In the genomic region with DNA sequence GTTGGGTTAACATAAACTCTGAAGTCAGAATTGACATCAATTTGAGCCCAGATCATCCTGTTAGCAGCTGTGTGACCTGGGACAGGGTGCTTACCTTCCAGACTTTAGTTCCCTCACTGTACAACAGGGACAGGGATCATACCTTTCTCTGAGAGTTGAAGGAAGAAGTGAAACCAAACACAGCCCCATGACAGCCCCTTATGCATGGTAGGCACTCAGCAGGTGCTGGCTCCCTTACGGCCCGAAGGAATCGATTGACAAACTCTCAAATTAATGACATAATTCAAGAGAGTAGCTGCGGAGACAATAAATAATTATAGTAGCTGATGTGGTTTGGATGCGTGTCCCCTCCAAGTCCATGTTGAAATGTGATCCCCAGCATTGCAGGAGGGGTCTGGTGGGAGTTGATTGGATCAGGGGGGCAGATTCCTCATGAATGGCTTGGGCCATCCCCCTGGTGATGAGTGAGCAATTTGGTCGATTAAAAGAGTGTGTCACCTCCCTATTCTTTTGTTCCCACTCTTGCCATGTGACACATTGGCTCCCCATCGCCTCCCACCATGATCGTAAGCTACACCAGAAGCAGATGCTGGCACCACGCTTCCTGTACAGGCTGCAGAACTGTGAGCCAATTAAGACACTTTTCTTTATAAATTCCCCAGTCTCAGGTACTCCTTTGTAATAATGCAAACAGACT, we compare ENCODE assay signal across 1 cellular context.
TF ChIP-seq lines count a peak whose summit lies in the region.

No MANE protein-coding gene starts in this region.

TF ChIP-seq in WTC11, 78 proteins besides CTCF, POLR2A, EP300 and RAD21 (continued from another document):
- TF ChIP-seq ZNF281 (CRISPR knock-in tag; IDR thresholded peaks at IDR 0.05) (no peak), SMAD4 (CRISPR knock-in tag; IDR thresholded peaks at IDR 0.05) (no peak), ZNF263 (CRISPR knock-in tag; IDR thresholded peaks at IDR 0.05; ENCODE audit: low read depth) (no peak), NR1H2 (CRISPR knock-in tag; IDR thresholded peaks at IDR 0.05) (no peak), ETV6 (CRISPR knock-in tag; IDR thresholded peaks at IDR 0.05) (no peak), NFE2L1 (CRISPR knock-in tag; IDR thresholded peaks at IDR 0.05) (no peak), ZNF138 (CRISPR knock-in tag; conservative IDR thresholded peaks at IDR 0.05) (no peak), ATF3 (CRISPR knock-in tag; conservative IDR thresholded peaks at IDR 0.05) (no peak)
- TF ChIP-seq, protein P1, sequence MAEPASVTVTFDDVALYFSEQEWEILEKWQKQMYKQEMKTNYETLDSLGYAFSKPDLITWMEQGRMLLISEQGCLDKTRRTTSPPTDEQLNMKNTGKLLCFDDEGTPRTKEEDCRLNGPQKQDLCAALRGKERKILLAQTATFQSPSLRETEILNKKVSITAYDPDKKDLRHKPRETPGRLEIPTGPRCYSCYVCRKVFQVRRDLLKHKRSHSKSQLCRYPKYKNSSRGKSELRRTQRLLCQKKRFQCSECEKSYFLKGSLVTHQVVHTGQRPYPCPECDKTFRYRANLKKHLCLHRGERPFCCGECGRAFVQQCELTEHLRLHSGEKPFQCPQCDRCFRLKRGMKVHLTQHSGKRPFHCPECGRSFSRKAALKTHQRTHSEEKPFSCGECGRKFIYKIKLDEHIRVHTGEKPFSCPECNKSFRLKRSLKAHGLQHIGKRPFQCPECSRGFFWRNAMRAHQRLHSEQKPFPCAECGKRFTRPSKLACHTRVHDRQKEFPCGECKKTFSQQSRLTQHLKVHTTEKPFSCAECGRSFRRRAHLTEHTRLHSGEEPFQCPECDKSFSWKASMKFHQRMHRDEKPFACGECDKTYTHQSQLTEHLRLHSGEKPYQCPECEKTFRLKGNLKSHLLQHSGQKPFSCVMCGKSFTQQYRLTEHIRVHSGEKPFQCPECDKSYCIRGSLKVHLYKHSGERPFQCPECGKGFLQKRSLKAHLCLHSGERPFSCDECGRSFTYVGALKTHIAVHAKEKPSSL (CRISPR knock-in tag; conservative IDR thresholded peaks at IDR 0.05): no peak
- TF ChIP-seq, protein P2, sequence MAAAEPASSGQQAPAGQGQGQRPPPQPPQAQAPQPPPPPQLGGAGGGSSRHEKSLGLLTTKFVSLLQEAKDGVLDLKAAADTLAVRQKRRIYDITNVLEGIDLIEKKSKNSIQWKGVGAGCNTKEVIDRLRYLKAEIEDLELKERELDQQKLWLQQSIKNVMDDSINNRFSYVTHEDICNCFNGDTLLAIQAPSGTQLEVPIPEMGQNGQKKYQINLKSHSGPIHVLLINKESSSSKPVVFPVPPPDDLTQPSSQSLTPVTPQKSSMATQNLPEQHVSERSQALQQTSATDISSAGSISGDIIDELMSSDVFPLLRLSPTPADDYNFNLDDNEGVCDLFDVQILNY (CRISPR knock-in tag; IDR thresholded peaks at IDR 0.05): no peak
- TF ChIP-seq, protein P3, sequence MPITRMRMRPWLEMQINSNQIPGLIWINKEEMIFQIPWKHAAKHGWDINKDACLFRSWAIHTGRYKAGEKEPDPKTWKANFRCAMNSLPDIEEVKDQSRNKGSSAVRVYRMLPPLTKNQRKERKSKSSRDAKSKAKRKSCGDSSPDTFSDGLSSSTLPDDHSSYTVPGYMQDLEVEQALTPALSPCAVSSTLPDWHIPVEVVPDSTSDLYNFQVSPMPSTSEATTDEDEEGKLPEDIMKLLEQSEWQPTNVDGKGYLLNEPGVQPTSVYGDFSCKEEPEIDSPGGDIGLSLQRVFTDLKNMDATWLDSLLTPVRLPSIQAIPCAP (CRISPR knock-in tag; IDR thresholded peaks at IDR 0.05): no peak
- TF ChIP-seq, protein P4, sequence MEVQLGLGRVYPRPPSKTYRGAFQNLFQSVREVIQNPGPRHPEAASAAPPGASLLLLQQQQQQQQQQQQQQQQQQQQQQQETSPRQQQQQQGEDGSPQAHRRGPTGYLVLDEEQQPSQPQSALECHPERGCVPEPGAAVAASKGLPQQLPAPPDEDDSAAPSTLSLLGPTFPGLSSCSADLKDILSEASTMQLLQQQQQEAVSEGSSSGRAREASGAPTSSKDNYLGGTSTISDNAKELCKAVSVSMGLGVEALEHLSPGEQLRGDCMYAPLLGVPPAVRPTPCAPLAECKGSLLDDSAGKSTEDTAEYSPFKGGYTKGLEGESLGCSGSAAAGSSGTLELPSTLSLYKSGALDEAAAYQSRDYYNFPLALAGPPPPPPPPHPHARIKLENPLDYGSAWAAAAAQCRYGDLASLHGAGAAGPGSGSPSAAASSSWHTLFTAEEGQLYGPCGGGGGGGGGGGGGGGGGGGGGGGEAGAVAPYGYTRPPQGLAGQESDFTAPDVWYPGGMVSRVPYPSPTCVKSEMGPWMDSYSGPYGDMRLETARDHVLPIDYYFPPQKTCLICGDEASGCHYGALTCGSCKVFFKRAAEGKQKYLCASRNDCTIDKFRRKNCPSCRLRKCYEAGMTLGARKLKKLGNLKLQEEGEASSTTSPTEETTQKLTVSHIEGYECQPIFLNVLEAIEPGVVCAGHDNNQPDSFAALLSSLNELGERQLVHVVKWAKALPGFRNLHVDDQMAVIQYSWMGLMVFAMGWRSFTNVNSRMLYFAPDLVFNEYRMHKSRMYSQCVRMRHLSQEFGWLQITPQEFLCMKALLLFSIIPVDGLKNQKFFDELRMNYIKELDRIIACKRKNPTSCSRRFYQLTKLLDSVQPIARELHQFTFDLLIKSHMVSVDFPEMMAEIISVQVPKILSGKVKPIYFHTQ (CRISPR knock-in tag; IDR thresholded peaks at IDR 0.05): no peak
